1 cellular context compared by ENCODE assay signal in the genomic region with DNA sequence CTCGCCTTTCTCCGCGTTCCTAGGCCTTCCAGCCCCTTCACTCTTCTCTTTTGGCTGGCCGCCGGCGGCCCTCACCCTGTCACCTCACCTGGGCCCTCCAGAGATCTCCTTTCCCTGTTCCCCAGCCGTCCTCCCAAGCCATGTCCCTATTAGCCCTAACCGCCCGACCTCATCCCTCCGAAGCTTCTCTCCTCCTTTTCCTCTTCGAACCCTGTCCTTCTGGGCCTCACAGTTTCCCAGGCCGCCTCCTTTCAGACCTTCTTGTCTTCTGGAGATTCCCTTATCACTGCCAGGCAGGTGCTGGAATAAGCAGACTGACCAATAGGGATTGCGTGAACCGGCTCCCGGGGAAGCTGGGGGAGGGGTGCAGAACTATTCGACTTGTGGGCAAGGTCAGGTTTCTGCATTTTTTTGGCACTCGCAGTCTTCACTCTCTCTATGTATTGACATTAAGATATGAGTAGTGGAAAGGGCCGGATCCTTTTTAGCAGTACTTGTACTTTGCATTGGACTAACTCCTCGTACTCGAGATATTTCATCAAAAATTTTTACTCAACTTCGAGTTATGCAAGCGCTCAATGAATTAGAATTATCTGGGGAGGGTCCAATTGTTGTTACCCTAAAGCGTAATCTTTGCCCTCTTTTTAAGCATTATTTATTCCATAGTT.
TF ChIP-seq lines count a peak whose summit lies in the region.

No MANE protein-coding gene starts in this region.

TF ChIP-seq in HEK293, 187 proteins besides CTCF, POLR2A, EP300 and RAD21 (continued from another document):
- TF ChIP-seq ZSCAN23 (tag by site-specific recombination; IDR thresholded peaks at IDR 0.05) (no peak), ZNF791 (tag by site-specific recombination; IDR thresholded peaks at IDR 0.05) (no peak), ZNF670 (tag by site-specific recombination; IDR thresholded peaks at IDR 0.05; ENCODE audit: low read depth) (no peak), YY2 (tag by site-specific recombination; IDR thresholded peaks at IDR 0.05) (no peak), ZNF513 (tag by site-specific recombination; IDR thresholded peaks at IDR 0.05) (no peak), ZNF677 (tag by site-specific recombination; IDR thresholded peaks at IDR 0.05) (no peak), ZBTB1 (tag by site-specific recombination; IDR thresholded peaks at IDR 0.05) (no peak), ZNF335 (tag by site-specific recombination; conservative IDR thresholded peaks at IDR 0.05) (no peak; the same call in none of the 2 replicates), ZFP69B (tag by site-specific recombination; IDR thresholded peaks at IDR 0.05) (0 out of 2 replicates have a peak, but pooled peaks have one; percentile 30), ZSCAN18 (tag by site-specific recombination; IDR thresholded peaks at IDR 0.05) (no peak), ZNF223 (tag by site-specific recombination; IDR thresholded peaks at IDR 0.05) (no peak), ZNF394 (tag by site-specific recombination; IDR thresholded peaks at IDR 0.05; ENCODE audit: borderline replicate concordance) (peak; percentile 26; the same call in 1 of the 2 replicates), OSR2 (tag by site-specific recombination; IDR thresholded peaks at IDR 0.05) (peak; percentile 74), MZF1 (tag by site-specific recombination; IDR thresholded peaks at IDR 0.05; ENCODE audit: borderline replicate concordance) (peak; percentile 15; the same call in 1 of the 2 replicates), KLF16 (tag by site-specific recombination; IDR thresholded peaks at IDR 0.05) (peak; percentile 53; the same call in 1 of the 2 replicates), ZNF292 (tag by site-specific recombination; IDR thresholded peaks at IDR 0.05; ENCODE audit: borderline replicate concordance, low read depth) (no peak), ZNF155 (tag by site-specific recombination; IDR thresholded peaks at IDR 0.05) (no peak), ZFP3 (tag by site-specific recombination; IDR thresholded peaks at IDR 0.05; ENCODE audit: low read depth) (no peak), IKZF3 (tag by site-specific recombination; IDR thresholded peaks at IDR 0.05) (peak; percentile 65; the same call in 1 of the 2 replicates), GLI2 (tag by site-specific recombination; IDR thresholded peaks at IDR 0.05; ENCODE audit: borderline replicate concordance, low read depth) (no peak), ZNF777 (tag by site-specific recombination; IDR thresholded peaks at IDR 0.05; ENCODE audit: borderline replicate concordance) (no peak), GLIS1 (tag by site-specific recombination; IDR thresholded peaks at IDR 0.05) (no peak), GFI1B (tag by site-specific recombination; IDR thresholded peaks at IDR 0.05) (no peak), ZNF138 (tag by site-specific recombination; IDR thresholded peaks at IDR 0.05; ENCODE audit: borderline replicate concordance) (no peak), ZNF133 (tag by site-specific recombination; IDR thresholded peaks at IDR 0.05) (no peak), ZNF184 (tag by site-specific recombination; IDR thresholded peaks at IDR 0.05) (0 out of 2 replicates have a peak, but pooled peaks have one; percentile 12), ZNF514 (tag by site-specific recombination; IDR thresholded peaks at IDR 0.05) (no peak)
- TF ChIP-seq, protein P1, sequence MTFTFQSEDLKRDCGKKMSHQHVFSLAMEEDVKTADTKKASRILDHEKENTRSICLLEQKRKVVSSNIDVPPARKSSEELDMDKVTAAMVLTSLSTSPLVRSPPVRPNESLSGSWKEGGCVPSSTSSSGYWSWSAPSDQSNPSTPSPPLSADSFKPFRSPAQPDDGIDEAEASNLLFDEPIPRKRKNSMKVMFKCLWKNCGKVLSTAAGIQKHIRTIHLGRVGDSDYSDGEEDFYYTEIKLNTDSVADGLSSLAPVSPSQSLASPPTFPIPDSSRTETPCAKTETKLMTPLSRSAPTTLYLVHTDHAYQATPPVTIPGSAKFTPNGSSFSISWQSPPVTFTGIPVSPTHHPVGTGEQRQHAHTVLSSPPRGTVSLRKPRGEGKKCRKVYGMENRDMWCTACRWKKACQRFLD (tag by site-specific recombination; IDR thresholded peaks at IDR 0.05) = no peak
- TF ChIP-seq, protein P2, sequence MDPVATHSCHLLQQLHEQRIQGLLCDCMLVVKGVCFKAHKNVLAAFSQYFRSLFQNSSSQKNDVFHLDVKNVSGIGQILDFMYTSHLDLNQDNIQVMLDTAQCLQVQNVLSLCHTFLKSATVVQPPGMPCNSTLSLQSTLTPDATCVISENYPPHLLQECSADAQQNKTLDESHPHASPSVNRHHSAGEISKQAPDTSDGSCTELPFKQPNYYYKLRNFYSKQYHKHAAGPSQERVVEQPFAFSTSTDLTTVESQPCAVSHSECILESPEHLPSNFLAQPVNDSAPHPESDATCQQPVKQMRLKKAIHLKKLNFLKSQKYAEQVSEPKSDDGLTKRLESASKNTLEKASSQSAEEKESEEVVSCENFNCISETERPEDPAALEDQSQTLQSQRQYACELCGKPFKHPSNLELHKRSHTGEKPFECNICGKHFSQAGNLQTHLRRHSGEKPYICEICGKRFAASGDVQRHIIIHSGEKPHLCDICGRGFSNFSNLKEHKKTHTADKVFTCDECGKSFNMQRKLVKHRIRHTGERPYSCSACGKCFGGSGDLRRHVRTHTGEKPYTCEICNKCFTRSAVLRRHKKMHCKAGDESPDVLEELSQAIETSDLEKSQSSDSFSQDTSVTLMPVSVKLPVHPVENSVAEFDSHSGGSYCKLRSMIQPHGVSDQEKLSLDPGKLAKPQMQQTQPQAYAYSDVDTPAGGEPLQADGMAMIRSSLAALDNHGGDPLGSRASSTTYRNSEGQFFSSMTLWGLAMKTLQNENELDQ (tag by site-specific recombination; IDR thresholded peaks at IDR 0.05; ENCODE audit: low read depth) = no peak
- TF ChIP-seq, protein P3, sequence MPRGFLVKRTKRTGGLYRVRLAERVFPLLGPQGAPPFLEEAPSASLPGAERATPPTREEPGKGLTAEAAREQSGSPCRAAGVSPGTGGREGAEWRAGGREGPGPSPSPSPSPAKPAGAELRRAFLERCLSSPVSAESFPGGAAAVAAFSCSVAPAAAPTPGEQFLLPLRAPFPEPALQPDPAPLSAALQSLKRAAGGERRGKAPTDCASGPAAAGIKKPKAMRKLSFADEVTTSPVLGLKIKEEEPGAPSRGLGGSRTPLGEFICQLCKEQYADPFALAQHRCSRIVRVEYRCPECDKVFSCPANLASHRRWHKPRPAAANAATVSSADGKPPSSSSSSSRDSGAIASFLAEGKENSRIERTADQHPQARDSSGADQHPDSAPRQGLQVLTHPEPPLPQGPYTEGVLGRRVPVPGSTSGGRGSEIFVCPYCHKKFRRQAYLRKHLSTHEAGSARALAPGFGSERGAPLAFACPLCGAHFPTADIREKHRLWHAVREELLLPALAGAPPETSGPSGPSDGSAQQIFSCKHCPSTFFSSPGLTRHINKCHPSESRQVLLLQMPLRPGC (tag by site-specific recombination; IDR thresholded peaks at IDR 0.05) = no peak
